In the genomic region with DNA sequence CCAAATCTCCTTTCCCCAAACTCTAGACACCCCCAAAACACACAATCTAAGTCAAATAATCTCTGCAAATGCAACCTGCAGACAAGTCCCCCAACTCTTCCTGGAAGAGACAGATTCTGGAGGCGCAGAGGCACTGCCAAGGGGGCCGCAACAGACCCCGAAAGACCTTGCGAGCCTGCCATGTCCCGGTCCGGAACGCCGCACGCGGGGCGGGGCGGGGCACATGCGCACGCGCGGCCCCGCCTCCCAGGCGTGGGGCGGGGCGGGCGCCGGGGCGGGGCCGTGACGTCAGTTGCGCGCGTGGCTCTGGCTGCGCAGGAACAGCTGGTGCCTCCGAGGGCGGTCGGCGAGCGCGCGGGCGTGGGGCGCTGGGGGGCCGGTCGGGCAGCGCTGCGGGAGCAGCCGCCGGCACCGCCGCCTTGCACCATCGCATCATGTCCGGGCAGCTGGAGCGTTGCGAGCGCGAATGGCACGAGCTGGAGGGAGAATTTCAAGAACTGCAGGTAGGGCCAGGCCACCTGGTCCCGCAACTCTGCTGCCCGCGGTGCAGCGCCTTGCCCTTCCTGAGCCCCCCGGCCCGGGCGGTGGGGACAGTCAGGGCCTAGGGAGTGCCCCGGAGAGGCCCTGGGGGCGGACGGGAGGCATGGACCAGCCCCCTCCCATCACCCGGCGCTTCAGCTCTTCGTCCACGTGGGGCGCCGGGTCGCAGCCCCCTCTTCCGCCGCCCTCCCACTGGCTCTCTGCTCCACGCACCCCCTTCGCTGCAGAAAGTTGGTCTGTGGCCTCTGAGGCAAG, we compare ENCODE assay signal across 1 cellular context.
TF ChIP-seq lines count a peak whose summit lies in the region.

Gene TMEM120B (plus strand): TSS at position 291 of the 795 bp plus-strand sequence. CDS start 144 bp downstream, at position 435.

TF ChIP-seq in K562, 482 proteins besides CTCF, POLR2A, EP300 and RAD21 (continued from another document):
- TF ChIP-seq, protein P1, sequence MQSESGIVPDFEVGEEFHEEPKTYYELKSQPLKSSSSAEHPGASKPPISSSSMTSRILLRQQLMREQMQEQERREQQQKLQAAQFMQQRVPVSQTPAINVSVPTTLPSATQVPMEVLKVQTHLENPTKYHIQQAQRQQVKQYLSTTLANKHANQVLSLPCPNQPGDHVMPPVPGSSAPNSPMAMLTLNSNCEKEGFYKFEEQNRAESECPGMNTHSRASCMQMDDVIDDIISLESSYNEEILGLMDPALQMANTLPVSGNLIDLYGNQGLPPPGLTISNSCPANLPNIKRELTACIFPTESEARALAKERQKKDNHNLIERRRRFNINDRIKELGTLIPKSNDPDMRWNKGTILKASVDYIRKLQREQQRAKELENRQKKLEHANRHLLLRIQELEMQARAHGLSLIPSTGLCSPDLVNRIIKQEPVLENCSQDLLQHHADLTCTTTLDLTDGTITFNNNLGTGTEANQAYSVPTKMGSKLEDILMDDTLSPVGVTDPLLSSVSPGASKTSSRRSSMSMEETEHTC (IDR thresholded peaks at IDR 0.05) = 0 out of 2 replicates have a peak, but pooled peaks have one; percentile 8
- TF ChIP-seq ESRRA (IDR thresholded peaks at IDR 0.05; ENCODE audit: borderline replicate concordance, low read depth) = no peak
- TF ChIP-seq L3MBTL2 (IDR thresholded peaks at IDR 0.05) = peak; percentile 40; the same call in 1 of the 2 replicates
- peak; percentile 72 for TF ChIP-seq ZBTB12 (CRISPR knock-in tag; IDR thresholded peaks at IDR 0.05)
- TF ChIP-seq SAFB (IDR thresholded peaks at IDR 0.05; ENCODE audit: borderline replicate concordance, low read depth, low read length) = peak; percentile 56; the same call in 1 of the 2 replicates
- TF ChIP-seq SIN3A (IDR thresholded peaks at IDR 0.05; ENCODE audit: borderline replicate concordance in 2 of 2, control insufficient read depth in 1 of 2, low read depth in 2 of 2, low read length in 2 of 2) = peak; percentile 97
- no peak for TF ChIP-seq BCL6 (CRISPR knock-in tag; IDR thresholded peaks at IDR 0.05)
- TF ChIP-seq ZNF224 (CRISPR knock-in tag; IDR thresholded peaks at IDR 0.05) = no peak
- peak in 1 of 2 experiments; percentile 35; a peak in 1 of 4 replicates for TF ChIP-seq NONO (IDR thresholded peaks at IDR 0.05; ENCODE audit: low read depth in 2 of 2, low read length in 1 of 2)
- TF ChIP-seq MTA1 (IDR thresholded peaks at IDR 0.05; ENCODE audit: borderline replicate concordance) = no peak
- TF ChIP-seq, protein P2, sequence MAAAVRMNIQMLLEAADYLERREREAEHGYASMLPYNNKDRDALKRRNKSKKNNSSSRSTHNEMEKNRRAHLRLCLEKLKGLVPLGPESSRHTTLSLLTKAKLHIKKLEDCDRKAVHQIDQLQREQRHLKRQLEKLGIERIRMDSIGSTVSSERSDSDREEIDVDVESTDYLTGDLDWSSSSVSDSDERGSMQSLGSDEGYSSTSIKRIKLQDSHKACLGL (CRISPR knock-in tag; IDR thresholded peaks at IDR 0.05; ENCODE audit: borderline replicate concordance, poor library complexity, severe bottlenecking) = peak; percentile 38
- TF ChIP-seq CXXC5 (CRISPR knock-in tag; IDR thresholded peaks at IDR 0.05) = peak; percentile 92
- peak; percentile 98 for TF ChIP-seq SAP30 (IDR thresholded peaks at IDR 0.05; ENCODE audit: borderline replicate concordance, insufficient read depth, low read depth, low read length, poor library complexity, severe bottlenecking)
- peak; percentile 31; the same call in 1 of the 2 replicates for TF ChIP-seq EGR1 (conservative IDR thresholded peaks at IDR 0.05)
- TF ChIP-seq, protein P3, sequence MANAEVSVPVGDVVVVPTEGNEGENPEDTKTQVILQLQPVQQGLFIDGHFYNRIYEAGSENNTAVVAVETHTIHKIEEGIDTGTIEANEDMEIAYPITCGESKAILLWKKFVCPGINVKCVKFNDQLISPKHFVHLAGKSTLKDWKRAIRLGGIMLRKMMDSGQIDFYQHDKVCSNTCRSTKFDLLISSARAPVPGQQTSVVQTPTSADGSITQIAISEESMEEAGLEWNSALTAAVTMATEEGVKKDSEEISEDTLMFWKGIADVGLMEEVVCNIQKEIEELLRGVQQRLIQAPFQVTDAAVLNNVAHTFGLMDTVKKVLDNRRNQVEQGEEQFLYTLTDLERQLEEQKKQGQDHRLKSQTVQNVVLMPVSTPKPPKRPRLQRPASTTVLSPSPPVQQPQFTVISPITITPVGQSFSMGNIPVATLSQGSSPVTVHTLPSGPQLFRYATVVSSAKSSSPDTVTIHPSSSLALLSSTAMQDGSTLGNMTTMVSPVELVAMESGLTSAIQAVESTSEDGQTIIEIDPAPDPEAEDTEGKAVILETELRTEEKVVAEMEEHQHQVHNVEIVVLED (CRISPR knock-in tag; IDR thresholded peaks at IDR 0.05) = peak; percentile 41; the same call in 1 of the 2 replicates
- peak in 1 of 2 experiments; percentile 78; a peak in 2 of 4 replicates for TF ChIP-seq HDAC1 (IDR thresholded peaks at IDR 0.05)
- TF ChIP-seq SUPT5H (IDR thresholded peaks at IDR 0.05) = peak; percentile 86
- peak; percentile 70; the same call in 1 of the 2 replicates for TF ChIP-seq NKRF (IDR thresholded peaks at IDR 0.05; ENCODE audit: borderline replicate concordance)
- 0 out of 2 replicates have a peak, but pooled peaks have one; percentile 11 for TF ChIP-seq MTA3 (IDR thresholded peaks at IDR 0.05; ENCODE audit: borderline replicate concordance)
- TF ChIP-seq PHB (CRISPR knock-in tag; IDR thresholded peaks at IDR 0.05) = 0 out of 2 replicates have a peak, but pooled peaks have one; percentile 35
- peak; percentile 34; the same call in 1 of the 2 replicates for TF ChIP-seq NR2C2 (CRISPR knock-in tag; IDR thresholded peaks at IDR 0.05)
- TF ChIP-seq NR2C2 (tag; IDR thresholded peaks at IDR 0.05) = peak; percentile 31; the same call in 1 of the 2 replicates
- TF ChIP-seq MNT (conservative IDR thresholded peaks at IDR 0.05) = peak; percentile 78 to 85
- TF ChIP-seq, protein P4, sequence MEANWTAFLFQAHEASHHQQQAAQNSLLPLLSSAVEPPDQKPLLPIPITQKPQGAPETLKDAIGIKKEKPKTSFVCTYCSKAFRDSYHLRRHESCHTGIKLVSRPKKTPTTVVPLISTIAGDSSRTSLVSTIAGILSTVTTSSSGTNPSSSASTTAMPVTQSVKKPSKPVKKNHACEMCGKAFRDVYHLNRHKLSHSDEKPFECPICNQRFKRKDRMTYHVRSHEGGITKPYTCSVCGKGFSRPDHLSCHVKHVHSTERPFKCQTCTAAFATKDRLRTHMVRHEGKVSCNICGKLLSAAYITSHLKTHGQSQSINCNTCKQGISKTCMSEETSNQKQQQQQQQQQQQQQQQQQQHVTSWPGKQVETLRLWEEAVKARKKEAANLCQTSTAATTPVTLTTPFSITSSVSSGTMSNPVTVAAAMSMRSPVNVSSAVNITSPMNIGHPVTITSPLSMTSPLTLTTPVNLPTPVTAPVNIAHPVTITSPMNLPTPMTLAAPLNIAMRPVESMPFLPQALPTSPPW (CRISPR knock-in tag; IDR thresholded peaks at IDR 0.05) = peak; percentile 67
- no peak for TF ChIP-seq SAFB2 (IDR thresholded peaks at IDR 0.05; ENCODE audit: borderline replicate concordance, low read depth, low read length, severe bottlenecking)
- TF ChIP-seq, protein P5, sequence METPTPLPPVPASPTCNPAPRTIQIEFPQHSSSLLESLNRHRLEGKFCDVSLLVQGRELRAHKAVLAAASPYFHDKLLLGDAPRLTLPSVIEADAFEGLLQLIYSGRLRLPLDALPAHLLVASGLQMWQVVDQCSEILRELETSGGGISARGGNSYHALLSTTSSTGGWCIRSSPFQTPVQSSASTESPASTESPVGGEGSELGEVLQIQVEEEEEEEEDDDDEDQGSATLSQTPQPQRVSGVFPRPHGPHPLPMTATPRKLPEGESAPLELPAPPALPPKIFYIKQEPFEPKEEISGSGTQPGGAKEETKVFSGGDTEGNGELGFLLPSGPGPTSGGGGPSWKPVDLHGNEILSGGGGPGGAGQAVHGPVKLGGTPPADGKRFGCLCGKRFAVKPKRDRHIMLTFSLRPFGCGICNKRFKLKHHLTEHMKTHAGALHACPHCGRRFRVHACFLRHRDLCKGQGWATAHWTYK (CRISPR knock-in tag; IDR thresholded peaks at IDR 0.05) = peak; percentile 41; the same call in 1 of the 2 replicates
- peak; percentile 55 for TF ChIP-seq CCNT2 (IDR thresholded peaks at IDR 0.05; ENCODE audit: borderline replicate concordance, extremely low read depth, insufficient read length, low read depth, low read length)
- peak; percentile 35; the same call in 1 of the 2 replicates for TF ChIP-seq JUND (IDR thresholded peaks at IDR 0.05; ENCODE audit: borderline replicate concordance, low read depth, low read length)
- TF ChIP-seq JUND (tag; IDR thresholded peaks at IDR 0.05; ENCODE audit: borderline replicate concordance, low read depth, low read length) = no peak
- peak; percentile 92 for TF ChIP-seq CREM (IDR thresholded peaks at IDR 0.05; ENCODE audit: low read depth)
- TF ChIP-seq, protein P6, sequence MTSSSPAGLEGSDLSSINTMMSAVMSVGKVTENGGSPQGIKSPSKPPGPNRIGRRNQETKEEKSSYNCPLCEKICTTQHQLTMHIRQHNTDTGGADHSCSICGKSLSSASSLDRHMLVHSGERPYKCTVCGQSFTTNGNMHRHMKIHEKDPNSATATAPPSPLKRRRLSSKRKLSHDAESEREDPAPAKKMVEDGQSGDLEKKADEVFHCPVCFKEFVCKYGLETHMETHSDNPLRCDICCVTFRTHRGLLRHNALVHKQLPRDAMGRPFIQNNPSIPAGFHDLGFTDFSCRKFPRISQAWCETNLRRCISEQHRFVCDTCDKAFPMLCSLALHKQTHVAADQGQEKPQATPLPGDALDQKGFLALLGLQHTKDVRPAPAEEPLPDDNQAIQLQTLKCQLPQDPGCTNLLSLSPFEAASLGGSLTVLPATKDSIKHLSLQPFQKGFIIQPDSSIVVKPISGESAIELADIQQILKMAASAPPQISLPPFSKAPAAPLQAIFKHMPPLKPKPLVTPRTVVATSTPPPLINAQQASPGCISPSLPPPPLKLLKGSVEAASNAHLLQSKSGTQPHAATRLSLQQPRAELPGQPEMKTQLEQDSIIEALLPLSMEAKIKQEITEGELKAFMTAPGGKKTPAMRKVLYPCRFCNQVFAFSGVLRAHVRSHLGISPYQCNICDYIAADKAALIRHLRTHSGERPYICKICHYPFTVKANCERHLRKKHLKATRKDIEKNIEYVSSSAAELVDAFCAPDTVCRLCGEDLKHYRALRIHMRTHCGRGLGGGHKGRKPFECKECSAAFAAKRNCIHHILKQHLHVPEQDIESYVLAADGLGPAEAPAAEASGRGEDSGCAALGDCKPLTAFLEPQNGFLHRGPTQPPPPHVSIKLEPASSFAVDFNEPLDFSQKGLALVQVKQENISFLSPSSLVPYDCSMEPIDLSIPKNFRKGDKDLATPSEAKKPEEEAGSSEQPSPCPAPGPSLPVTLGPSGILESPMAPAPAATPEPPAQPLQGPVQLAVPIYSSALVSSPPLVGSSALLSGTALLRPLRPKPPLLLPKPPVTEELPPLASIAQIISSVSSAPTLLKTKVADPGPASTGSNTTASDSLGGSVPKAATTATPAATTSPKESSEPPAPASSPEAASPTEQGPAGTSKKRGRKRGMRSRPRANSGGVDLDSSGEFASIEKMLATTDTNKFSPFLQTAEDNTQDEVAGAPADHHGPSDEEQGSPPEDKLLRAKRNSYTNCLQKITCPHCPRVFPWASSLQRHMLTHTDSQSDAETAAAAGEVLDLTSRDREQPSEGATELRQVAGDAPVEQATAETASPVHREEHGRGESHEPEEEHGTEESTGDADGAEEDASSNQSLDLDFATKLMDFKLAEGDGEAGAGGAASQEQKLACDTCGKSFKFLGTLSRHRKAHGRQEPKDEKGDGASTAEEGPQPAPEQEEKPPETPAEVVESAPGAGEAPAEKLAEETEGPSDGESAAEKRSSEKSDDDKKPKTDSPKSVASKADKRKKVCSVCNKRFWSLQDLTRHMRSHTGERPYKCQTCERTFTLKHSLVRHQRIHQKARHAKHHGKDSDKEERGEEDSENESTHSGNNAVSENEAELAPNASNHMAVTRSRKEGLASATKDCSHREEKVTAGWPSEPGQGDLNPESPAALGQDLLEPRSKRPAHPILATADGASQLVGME (CRISPR knock-in tag; IDR thresholded peaks at IDR 0.05) = 0 out of 2 replicates have a peak, but pooled peaks have one; percentile 34
- TF ChIP-seq MAZ (CRISPR knock-in tag; conservative IDR thresholded peaks at IDR 0.05 in 1 of 2, IDR thresholded peaks at IDR 0.05 in 1 of 2) = peak; percentile 41 to 46; a peak in 3 of 4 replicates
TF ChIP-seq in K562: peak in this region for 78.
